In the genomic region with DNA sequence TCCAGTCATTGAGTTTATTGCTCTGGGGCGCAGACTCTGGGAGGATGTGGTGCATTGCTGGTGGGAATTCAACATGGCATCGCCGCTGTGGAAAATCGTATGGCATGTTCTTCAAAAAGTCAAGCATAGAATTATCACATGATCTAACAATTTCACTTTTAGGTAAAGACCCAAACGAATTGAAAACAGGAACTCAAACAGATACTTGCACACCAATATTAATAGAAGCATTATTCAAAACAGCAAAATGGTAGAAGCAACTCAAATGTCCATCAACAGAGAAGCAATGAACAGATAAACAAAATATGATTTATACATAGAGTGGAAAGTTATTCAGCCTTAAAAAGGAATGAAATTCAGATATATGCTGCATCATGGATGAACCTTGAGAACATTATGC, we compare ENCODE assay signal across 29 cellular contexts. TPM values are rescaled to one million over a fixed set of nuclear protein-coding genes. Genes with fewer than 3 reads are reported as not detected.
"Had no signal": no experiment of that assay in that cellular context is flagged by ENCODE, and none has a peak within 500 bp of the region (broad histone marks: within the 10 kb centered on the region; RNA-seq: fewer than 3 reads in every experiment).

No MANE protein-coding gene starts in this region.

- H3K4me2 ChIP-seq: SK-N-SH had no signal

- H3K4me1 ChIP-seq: adrenal gland, body of pancreas, breast epithelium, Peyer's patch, SJSA1 had no signal

- H3K36me3 ChIP-seq: adrenal gland, breast epithelium, Peyer's patch, SJSA1 had no signal

- H3K9ac ChIP-seq: SK-N-SH had no signal

- H3K27ac ChIP-seq: adrenal gland, body of pancreas, breast epithelium, Peyer's patch, SJSA1 had no signal

- H3K9me3 ChIP-seq: adrenal gland, body of pancreas, breast epithelium, Peyer's patch, SJSA1, SK-N-SH had no signal

- H3K27me3 ChIP-seq: adrenal gland, body of pancreas, breast epithelium, Peyer's patch, SJSA1 had no signal

- DNase-seq: activated CD4-positive, alpha-beta T cell treated with anti-CD3 and anti-CD28 coated beads, Interleukin-2, amount 10 ng/mL, durations not matched to agents 24 days and 14 days; activated CD4-positive, alpha-beta T cell treated with anti-CD3 and anti-CD28 coated beads, Interleukin-2, amount 50 U/mL, for 48 hours; activated CD8-positive, alpha-beta memory T cell treated with anti-CD3 and anti-CD28 coated beads, Interleukin-2, amount 50 U/mL, for 4 hours; activated gamma-delta T cell treated with Interleukin-2 at 50 U/mL for 16 hours; activated naive CD4-positive, alpha-beta T cell treated with anti-CD3 and anti-CD28 coated beads for 36 hours; activated T-cell treated with anti-CD3 and anti-CD28 coated beads for 4 hours; activated T-cell treated with anti-CD3 and anti-CD28 coated beads, Interleukin-2, amount 50 U/mL, for 4 hours; adrenal gland; body of pancreas; caudate nucleus; cerebellar nuclear complex; NCI-H1105 treated with DMSO at 0.1 percent for 48 hours; NCI-H1436 treated with DMSO at 0.1 percent for 48 hours; NCI-H1694 treated with DMSO at 0.1 percent for 48 hours; NCI-H2029; NCI-H345; NCI-H524 treated with DMSO at 0.1 percent for 48 hours; PC-3; Peyer's patch; RPMI8226; SHP77 treated with DMSO at 0.1 percent for 48 hours; SK-N-SH had no signal

- FAIRE-seq: astrocyte, TTC549 had no signal

- ATAC-seq: activated naive CD4-positive, alpha-beta T cell treated with anti-CD3 and anti-CD28 coated beads, Interleukin-2, amount 50 U/mL, for 72 hours; activated T-cell treated with anti-CD3 and anti-CD28 coated beads, Interleukin-2, amount 50 U/mL, for 4 hours; body of pancreas; PC-3 had no signal

- H3K4me3 ChIP-seq: adrenal gland, body of pancreas, breast epithelium, Peyer's patch, SJSA1 had no signal

RNA-seq across cellular contexts. Expression of a gene that starts 15.9 kb away (rescaled TPM):
- total RNA-seq: astrocyte, M059J, NCI-H460, PC-3, SJSA1 had no signal

RNA-seq across cellular contexts. Expression of a gene that starts 52.4 kb away (rescaled TPM):
- total RNA-seq: activated naive CD4-positive, alpha-beta T cell treated with anti-CD3 and anti-CD28 coated beads for 36 hours; astrocyte; M059J; NCI-H460; SJSA1 had no signal
- polyA plus RNA-seq: SK-N-SH had no signal
